ENCODE assay signal across 1 cellular context in genomic region chr2:219178377-219179175, GRCh38.
TF ChIP-seq lines count a peak whose summit lies in the region.

No MANE protein-coding gene starts in this region.

TF ChIP-seq in GM23338, 12 proteins besides CTCF, POLR2A, EP300 and RAD21 (continued from another document):
- TF ChIP-seq ETS1 (IDR thresholded peaks at IDR 0.05) (no peak), ZNF462 (CRISPR knock-in tag; IDR thresholded peaks at IDR 0.05) (no peak), JUNB (IDR thresholded peaks at IDR 0.05; ENCODE audit: unreplicated experiment) (no peak)
